Comparison of ENCODE assay signal across 11 cellular contexts in genomic region chr2:111999809-112000208, GRCh38.
"Had no signal": no experiment of that assay in that cellular context is flagged by ENCODE, and none has a peak within 500 bp of the region (broad histone marks: within the 10 kb centered on the region; RNA-seq: fewer than 3 reads in every experiment).

No MANE protein-coding gene starts in this region.

- H2AFZ ChIP-seq: GM23248, GM23338 had no signal

- H3K4me2 ChIP-seq: GM23338 had no signal

- H3K4me3 ChIP-seq: GM23248, GM23338, HAP-1 had no signal

- H3K9me3 Mint-ChIP-seq: GM23338, H9, HFFc6 had no signal

- H3K27ac Mint-ChIP-seq: GM23338, H9, HFFc6 had no signal

- H3K27ac ChIP-seq: GM23248 had no signal

- H3K9me3 ChIP-seq: HAP-1 had no signal

- H3K4me1 ChIP-seq: HAP-1 had no signal

- H3K4me3 Mint-ChIP-seq: GM23338, H9, HFFc6 had no signal

- H3K9ac ChIP-seq: GM23248 had no signal

- FAIRE-seq: H1, H54 had no signal

- ATAC-seq: GM23338, HCT116 had no signal

- DNase-seq: GM23248, GOT3, H7, H9, HCEC 1CT, HFFc6 had no signal
